Comparison of ENCODE assay signal across 11 cellular contexts in the genomic region with DNA sequence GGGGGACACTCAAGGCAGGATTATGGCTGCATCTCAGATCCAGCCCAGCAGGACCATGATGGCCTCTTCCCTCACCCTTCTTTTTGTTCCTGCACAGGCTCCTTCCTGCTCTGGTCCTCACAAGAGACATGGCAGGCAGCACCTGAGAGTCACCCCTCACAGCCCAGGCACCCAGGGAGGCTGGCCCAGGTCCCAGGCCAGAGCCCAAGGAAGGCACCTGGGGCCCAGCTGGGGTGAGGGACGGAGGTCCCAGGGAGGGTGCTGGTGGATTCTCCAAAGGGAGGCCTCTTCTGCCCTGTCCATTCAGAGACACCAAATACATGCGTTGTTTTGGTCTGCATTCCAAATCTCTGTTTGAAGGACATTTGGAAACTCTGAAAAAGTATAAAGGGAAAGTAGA.
"Had no signal": no experiment of that assay in that cellular context is flagged by ENCODE, and none has a peak within 500 bp of the region (broad histone marks: within the 10 kb centered on the region; RNA-seq: fewer than 3 reads in every experiment).

No MANE protein-coding gene starts in this region.

- H3K4me1 Mint-ChIP-seq: activated B cell treated with CpG ODN at 0.5 μM for 24 hours had no signal

- H3K4me2 ChIP-seq: hepatocyte had no signal

- H3K27me3 ChIP-seq: hepatocyte, neutrophil had no signal

- H3K36me3 ChIP-seq: neutrophil had no signal

- H3K79me2 ChIP-seq: hepatocyte had no signal

- H3K27me3 Mint-ChIP-seq: activated B cell treated with CpG ODN at 0.5 μM for 24 hours had no signal

- H2AFZ ChIP-seq: hepatocyte had no signal

- H3K27ac ChIP-seq: hepatocyte, neutrophil had no signal

- H3K9me3 Mint-ChIP-seq: activated B cell treated with CpG ODN at 0.5 μM for 24 hours; activated naive CD4-positive, alpha-beta T cell treated with anti-CD3 and anti-CD28 coated beads for 36 hours had no signal

- H3K27ac Mint-ChIP-seq: activated B cell treated with CpG ODN at 0.5 μM for 24 hours; activated CD8-positive, alpha-beta T cell treated with anti-CD3 and anti-CD28 coated beads, Interleukin-2, amount 10 ng/mL, durations not matched to agents 7 days and 5 days; activated naive CD4-positive, alpha-beta T cell treated with anti-CD3 and anti-CD28 coated beads for 36 hours had no signal

- ATAC-seq: activated CD8-positive, alpha-beta T cell treated with anti-CD3 and anti-CD28 coated beads, Interleukin-2, amount 10 ng/mL, durations not matched to agents 7 days and 5 days; stimulated activated naive CD8-positive, alpha-beta T cell treated with anti-CD3 and anti-CD28 coated beads, Interleukin-15, Interleukin-2, amounts not matched to agents 100 U/mL and 50 U/mL, for 24 hours had no signal

- H3K9me3 ChIP-seq: neutrophil had no signal

- DNase-seq: activated CD4-positive, alpha-beta T cell treated with anti-CD3 and anti-CD28 coated beads for 48 hours; activated CD8-positive, alpha-beta T cell treated with anti-CD3 and anti-CD28 coated beads, Interleukin-2, amount 10 ng/mL, durations not matched to agents 7 days and 5 days; activated naive CD4-positive, alpha-beta T cell treated with anti-CD3 and anti-CD28 coated beads for 36 hours; small intestine; stimulated activated CD4-positive, alpha-beta T cell treated with anti-CD3 and anti-CD28 coated beads, Interleukin-4, amount 100 ng/mL, for 4 hours; stimulated activated CD8-positive, alpha-beta memory T cell treated with anti-CD3 and anti-CD28 coated beads, Interleukin-4, amount 100 ng/mL, for 48 hours; stimulated activated naive CD8-positive, alpha-beta T cell treated with anti-CD3 and anti-CD28 coated beads, Interleukin-15, Interleukin-2, amounts not matched to agents 100 U/mL and 50 U/mL, for 24 hours; trophoblast cell had no signal

- H3K4me3 Mint-ChIP-seq: activated B cell treated with CpG ODN at 0.5 μM for 24 hours; activated CD8-positive, alpha-beta T cell treated with anti-CD3 and anti-CD28 coated beads, Interleukin-2, amount 10 ng/mL, durations not matched to agents 7 days and 5 days; activated naive CD4-positive, alpha-beta T cell treated with anti-CD3 and anti-CD28 coated beads for 36 hours had no signal

- H3K4me3 ChIP-seq: hepatocyte had no signal
